Comparison of ENCODE assay signal across 29 cellular contexts in genomic region chr4:121973791-121974190, GRCh38. TPM values are rescaled to one million over a fixed set of nuclear protein-coding genes. Genes with fewer than 3 reads are reported as not detected.
"Had no signal": no experiment of that assay in that cellular context is flagged by ENCODE, and none has a peak within 500 bp of the region (broad histone marks: within the 10 kb centered on the region; RNA-seq: fewer than 3 reads in every experiment).

No MANE protein-coding gene starts in this region.

- DNase-seq: kidney; left ventricle myocardium inferior; midbrain; mucosa of descending colon; naive thymus-derived CD4-positive, alpha-beta T cell; pancreas; posterior cingulate gyrus; retina; right cardiac atrium; stimulated activated CD4-positive, alpha-beta T cell treated with anti-CD3 and anti-CD28 coated beads, Interleukin-12 subunit alpha, Interleukin-12 subunit beta, amount 100 ng/mL, for 4 hours; stimulated activated CD4-positive, alpha-beta T cell treated with anti-CD3 and anti-CD28 coated beads, Interleukin-15, amount 100 ng/mL, for 24 hours; stimulated activated CD4-positive, alpha-beta T cell treated with anti-CD3 and anti-CD28 coated beads, Interleukin-2, amount 100 ng/mL, for 24 hours; stimulated activated CD4-positive, alpha-beta T cell treated with anti-CD3 and anti-CD28 coated beads, Interleukin-4, amount 100 ng/mL, for 1 hour; stimulated activated naive B cell treated with anti-CD40 and anti-IgM and Interleukin-4, amounts not matched to agents 10 μg/mL and 1 μg/mL and 100 μg/mL, for 72 hours; stimulated activated naive CD8-positive, alpha-beta T cell treated with anti-CD3 and anti-CD28 coated beads, Interleukin-15, Interleukin-2, amounts not matched to agents 100 U/mL and 50 U/mL, for 24 hours; stomach; tibial artery; trophoblast cell; upper lobe of right lung had no signal

- H3K4me1 ChIP-seq: left ventricle myocardium inferior, pancreas, prostate gland, stomach, suprapubic skin, tibial artery had no signal

- H2AFZ ChIP-seq: hepatocyte had no signal

- H3K9me3 ChIP-seq: left ventricle myocardium inferior, mucosa of descending colon, pancreas, prostate gland, stomach, suprapubic skin, thoracic aorta, tibial artery, upper lobe of right lung had no signal

- ATAC-seq: mucosa of descending colon; naive thymus-derived CD4-positive, alpha-beta T cell; natural killer cell treated with Interleukin-12 subunit alpha and Interleukin-12 subunit beta and Interleukin-15 and Interleukin-18, amount 100 ng/mL, for 72 hours; pancreas; right cardiac atrium; sciatic nerve; stimulated activated naive CD8-positive, alpha-beta T cell treated with anti-CD3 and anti-CD28 coated beads, Interleukin-15, Interleukin-2, amounts not matched to agents 100 U/mL and 50 U/mL, for 24 hours; upper lobe of right lung had no signal

- H3K27ac ChIP-seq: hepatocyte, left ventricle myocardium inferior, pancreas, prostate gland, skin epidermis, stomach, suprapubic skin, thoracic aorta, tibial artery, upper lobe of right lung had no signal

- FAIRE-seq: islet of Langerhans, pancreas, urothelium cell line had no signal

- H3K27me3 ChIP-seq: pancreas, suprapubic skin had no signal

- H3K4me3 ChIP-seq: hepatocyte, left ventricle myocardium inferior, lung, mucosa of descending colon, pancreas, prostate gland, skin epidermis, stomach, suprapubic skin, thoracic aorta, tibial artery, upper lobe of right lung had no signal

- H3K4me2 ChIP-seq: hepatocyte had no signal

- H3K36me3 ChIP-seq: left ventricle myocardium inferior, pancreas, prostate gland, stomach, suprapubic skin, thoracic aorta, tibial artery, upper lobe of right lung had no signal

RNA-seq across cellular contexts. Expression of gene TRPC3, which starts 21.9 kb away (rescaled TPM):
- polyA plus RNA-seq: naive thymus-derived CD4-positive, alpha-beta T cell had no signal
